In the genomic region with DNA sequence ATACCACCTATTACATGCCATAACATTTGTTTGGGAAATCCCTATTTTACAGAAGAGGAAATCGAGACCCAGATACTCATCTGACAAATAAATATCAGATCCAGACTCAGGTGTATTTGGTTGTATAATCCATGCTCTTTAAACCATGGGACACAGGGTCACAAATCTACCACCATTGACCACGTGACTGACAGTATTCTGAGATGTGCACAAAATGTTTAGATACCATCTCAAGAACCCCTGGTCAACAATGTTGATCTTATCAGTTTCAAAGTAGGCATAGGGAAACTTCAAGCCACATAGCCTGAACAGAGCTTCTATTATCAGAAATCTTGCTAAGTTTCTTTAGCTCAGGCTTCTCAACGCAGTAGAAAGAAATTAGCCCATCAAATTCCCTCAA, we compare ENCODE assay signal across 19 cellular contexts.
DNase-seq lines count a peak whose midpoint lies in the region; ATAC-seq, FAIRE-seq and TF ChIP-seq lines count a peak whose summit lies in the region.
"Had no signal": no experiment of that assay in that cellular context is flagged by ENCODE, and none has a peak within 500 bp of the region (broad histone marks: within the 10 kb centered on the region; RNA-seq: fewer than 3 reads in every experiment).

No MANE protein-coding gene starts in this region.

- no peaks in the 10 kb centered on the region for H3K9me3 ChIP-seq in GM12878 (replicated peaks; ENCODE audit: control insufficient read depth, insufficient read depth, low read length)
- H3K9me3 ChIP-seq: BLaER1, Caco-2, HAP-1 had no signal

- SMC1A ChIA-PET in GM12878 (lab: Charles Lee; ENCODE audit: uncharacterized antibody, unreplicated experiment): interaction anchor here (0.8 to 3.6 kb wide), 7 partner anchors 9 to 48 kb away, joined by 3 to 14 read pairs (median 3); no protein-coding TSS in a partner anchor

- ATAC-seq in GM18868 (IDR thresholded peaks at IDR 0.05; ENCODE audit: unreplicated experiment) (peak; percentile 53), GM12878 (no peak), left lobe of liver (peak; percentile 22), GM18873 (IDR thresholded peaks at IDR 0.05; ENCODE audit: low FRiP score, unreplicated experiment) (no peak), GM19397 (IDR thresholded peaks at IDR 0.05; ENCODE audit: unreplicated experiment) (no peak)
- ATAC-seq: CD8-positive, alpha-beta T cell had no signal

- no peaks in the 10 kb centered on the region for H3K36me3 ChIP-seq in GM12878 (ENCODE audit: control insufficient read depth in 2 of 2, insufficient read depth in 2 of 2, low read length in 1 of 2)
- H3K36me3 ChIP-seq: BLaER1, HAP-1 had no signal

- DNase-seq in GM12891 (ENCODE audit: insufficient read length, low spot score) (no peak), GM12878 (ENCODE audit: low read depth, low spot score) (no peak), left lobe of liver (ENCODE audit: low spot score) (no peak), globus pallidus (ENCODE audit: low spot score) (no peak), posterior vena cava (ENCODE audit: low spot score) (no peak)
- DNase-seq: Caco-2; CD4-positive, CD25-positive, alpha-beta regulatory T cell; CD8-positive, alpha-beta T cell; DMS153; DND-41; GDM1; GOT3; HFFc6 had no signal

- TF ChIP-seq POLR2A in GM12891 (IDR thresholded peaks at IDR 0.05; ENCODE audit: low read depth, low read length): no peak
- TF ChIP-seq POLR2A in GM12878 (IDR thresholded peaks at IDR 0.05; ENCODE audit: low read depth, low read length): no peak

- TF ChIP-seq RAD21 in GM12878 (IDR thresholded peaks at IDR 0.05; ENCODE audit: insufficient read depth, low read depth, low read length): no peak

- intact Hi-C loops in GM12878 (cut with micrococcal nuclease; ENCODE audit: unreplicated experiment) (no loop called here), posterior vena cava (cut with DNase I) (no loop called here)

- in situ Hi-C loops in GM12878 (cut with MboI): no loop called here

- H2AFZ ChIP-seq in GM12878 (ENCODE audit: control insufficient read depth, low read depth, low read length): no peak overlapping the region

- TF ChIP-seq CTCF in GM12878 (IDR thresholded peaks at IDR 0.05 in 2 of 3, conservative IDR thresholded peaks at IDR 0.05 in 1 of 3; ENCODE audit: control insufficient read depth in 2 of 3, extremely low read depth in 1 of 3, insufficient read depth in 1 of 3, low read depth in 3 of 3, low read length in 3 of 3): no peak

- peak; percentile 9 for FAIRE-seq in GM12891 (lab: Jason Lieb, UNC)
- FAIRE-seq in GM12878 (lab: Jason Lieb, UNC): no peak

- BruUV-seq in GM12878 (replicated peaks; lab: Mats Ljungman, UMichigan): no TSS peak

- WGBS in GM12878 (ENCODE audit: insufficient coverage, insufficient replicate concordance, low lambda C conversion rate, missing lambda C conversion rate): 44% methylated on average over 3 of the region's 3 CpGs

- RAD21 ChIA-PET in GM12878 (lab: Charles Lee; ENCODE audit: unreplicated experiment): interaction anchor here (2.1 kb wide), 1 partner anchor 20 kb away, joined by 4 read pairs; no protein-coding TSS in a partner anchor

- POLR2A ChIA-PET in GM12878 (lab: Charles Lee): interaction anchor here (1.0 kb wide), 1 partner anchor 33 kb away, joined by 3 read pairs; no protein-coding TSS in a partner anchor

- H3K4me2 ChIP-seq in GM12878 (ENCODE audit: control insufficient read depth, insufficient read depth): no peak overlapping the region
- H3K4me2 ChIP-seq: BLaER1 had no signal

- no peaks in the 10 kb centered on the region for H3K4me1 ChIP-seq in GM12878 (ENCODE audit: control insufficient read depth, insufficient read depth, low read length)
- H3K4me1 ChIP-seq: BLaER1, Caco-2, HAP-1 had no signal

- no peak overlapping the region for H3K4me3 ChIP-seq in GM12878
- H3K4me3 ChIP-seq: BLaER1, HAP-1 had no signal

- no peak for TF ChIP-seq EP300 in GM12878 (IDR thresholded peaks at IDR 0.05; ENCODE audit: borderline replicate concordance in 1 of 2, control insufficient read depth in 1 of 2, low read depth in 2 of 2, low read length in 2 of 2)

- no peak overlapping the region for H3K27ac ChIP-seq in GM12878 (ENCODE audit: control insufficient read depth, insufficient read depth)
- H3K27ac ChIP-seq: BLaER1, C4-2B had no signal

- H3K9ac ChIP-seq in GM12878 (ENCODE audit: control insufficient read depth, insufficient read depth, low read length): no peak overlapping the region
- H3K9ac ChIP-seq: BLaER1 had no signal

- H3K27me3 ChIP-seq in GM12878 (replicated peaks in 1 of 2; ENCODE audit: control insufficient read depth in 2 of 2, insufficient read depth in 2 of 2, low read length in 1 of 2): no peaks in the 10 kb centered on the region
- H3K27me3 ChIP-seq: BLaER1 had no signal

- H4K20me1 ChIP-seq in GM12878 (ENCODE audit: control insufficient read depth, insufficient read depth): no peaks in the 10 kb centered on the region
- H4K20me1 ChIP-seq: BLaER1 had no signal

- CTCF ChIA-PET in GM12878 (lab: Yijun Ruan, JAX): interaction anchor here (0.9 to 1.2 kb wide), 2 partner anchors 13 to 24 kb away, joined by 3 to 4 read pairs; no protein-coding TSS in a partner anchor

- H3K79me2 ChIP-seq in GM12878 (ENCODE audit: control insufficient read depth, insufficient read depth, low read length): no peaks in the 10 kb centered on the region

TF ChIP-seq in GM12891, 5 proteins besides CTCF, POLR2A, EP300 and RAD21:
- no peak for TF ChIP-seq POU2F2 (IDR thresholded peaks at IDR 0.05; ENCODE audit: low read depth, low read length)
- no peak for TF ChIP-seq PAX5 (IDR thresholded peaks at IDR 0.05; ENCODE audit: insufficient read depth, low read length, severe bottlenecking)
- TF ChIP-seq POLR2AphosphoS5 (IDR thresholded peaks at IDR 0.05; ENCODE audit: low read depth, low read length): no peak
- no peak for TF ChIP-seq SPI1 (IDR thresholded peaks at IDR 0.05; ENCODE audit: low read depth, low read length)
- no peak for TF ChIP-seq TAF1 (IDR thresholded peaks at IDR 0.05; ENCODE audit: low read depth, low read length)

TF ChIP-seq in GM12878, 131 proteins besides CTCF, POLR2A, EP300 and RAD21:
- TF ChIP-seq RAD51 (IDR thresholded peaks at IDR 0.05): peak; percentile 44; the same call in 1 of the 2 replicates
- TF ChIP-seq MYB (IDR thresholded peaks at IDR 0.05; ENCODE audit: borderline replicate concordance, low read depth, low read length): no peak
- no peak for TF ChIP-seq SMARCA5 (IDR thresholded peaks at IDR 0.05)
- no peak for TF ChIP-seq BMI1 (IDR thresholded peaks at IDR 0.05; ENCODE audit: borderline replicate concordance)
- TF ChIP-seq, protein P1, sequence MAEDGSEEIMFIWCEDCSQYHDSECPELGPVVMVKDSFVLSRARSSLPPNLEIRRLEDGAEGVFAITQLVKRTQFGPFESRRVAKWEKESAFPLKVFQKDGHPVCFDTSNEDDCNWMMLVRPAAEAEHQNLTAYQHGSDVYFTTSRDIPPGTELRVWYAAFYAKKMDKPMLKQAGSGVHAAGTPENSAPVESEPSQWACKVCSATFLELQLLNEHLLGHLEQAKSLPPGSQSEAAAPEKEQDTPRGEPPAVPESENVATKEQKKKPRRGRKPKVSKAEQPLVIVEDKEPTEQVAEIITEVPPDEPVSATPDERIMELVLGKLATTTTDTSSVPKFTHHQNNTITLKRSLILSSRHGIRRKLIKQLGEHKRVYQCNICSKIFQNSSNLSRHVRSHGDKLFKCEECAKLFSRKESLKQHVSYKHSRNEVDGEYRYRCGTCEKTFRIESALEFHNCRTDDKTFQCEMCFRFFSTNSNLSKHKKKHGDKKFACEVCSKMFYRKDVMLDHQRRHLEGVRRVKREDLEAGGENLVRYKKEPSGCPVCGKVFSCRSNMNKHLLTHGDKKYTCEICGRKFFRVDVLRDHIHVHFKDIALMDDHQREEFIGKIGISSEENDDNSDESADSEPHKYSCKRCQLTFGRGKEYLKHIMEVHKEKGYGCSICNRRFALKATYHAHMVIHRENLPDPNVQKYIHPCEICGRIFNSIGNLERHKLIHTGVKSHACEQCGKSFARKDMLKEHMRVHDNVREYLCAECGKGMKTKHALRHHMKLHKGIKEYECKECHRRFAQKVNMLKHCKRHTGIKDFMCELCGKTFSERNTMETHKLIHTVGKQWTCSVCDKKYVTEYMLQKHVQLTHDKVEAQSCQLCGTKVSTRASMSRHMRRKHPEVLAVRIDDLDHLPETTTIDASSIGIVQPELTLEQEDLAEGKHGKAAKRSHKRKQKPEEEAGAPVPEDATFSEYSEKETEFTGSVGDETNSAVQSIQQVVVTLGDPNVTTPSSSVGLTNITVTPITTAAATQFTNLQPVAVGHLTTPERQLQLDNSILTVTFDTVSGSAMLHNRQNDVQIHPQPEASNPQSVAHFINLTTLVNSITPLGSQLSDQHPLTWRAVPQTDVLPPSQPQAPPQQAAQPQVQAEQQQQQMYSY (CRISPR knock-in tag; IDR thresholded peaks at IDR 0.05): no peak
- no peak for TF ChIP-seq ZNF207 (IDR thresholded peaks at IDR 0.05; ENCODE audit: borderline replicate concordance)
- no peak for TF ChIP-seq ZBTB11 (CRISPR knock-in tag; IDR thresholded peaks at IDR 0.05)

Comparison
In these comparisons a context has a peak if more than half of its experiments do, and no peak if none do; other contexts are left out.
1. ATAC-seq: peak in GM18868 (single experiment) and left lobe of liver (single experiment); none in GM12878 (single experiment), GM18873 (single experiment) and GM19397 (single experiment).